In genomic region chr5:32314658-32315057, GRCh38 we compare ENCODE assay signal across 13 cellular contexts. TPM values are rescaled to one million over a fixed set of nuclear protein-coding genes. Genes with fewer than 3 reads are reported as not detected.
DNase-seq lines count a peak whose midpoint lies in the region; ATAC-seq and TF ChIP-seq lines count a peak whose summit lies in the region.
"Had no signal": no experiment of that assay in that cellular context is flagged by ENCODE, and none has a peak within 500 bp of the region (broad histone marks: within the 10 kb centered on the region; RNA-seq: fewer than 3 reads in every experiment).

No MANE protein-coding gene starts in this region.

- H3K4me1 ChIP-seq in esophagus muscularis mucosa: peaks cover 23 to 32% (median 30%) of the 10 kb centered on the region in 4 donors

- no peak for TF ChIP-seq CTCF in activated CD8-positive, alpha-beta T cell treated with anti-CD3 and anti-CD28 coated beads for 36 hours (IDR thresholded peaks at IDR 0.05)
- no peak for TF ChIP-seq CTCF in esophagus muscularis mucosa (IDR thresholded peaks at IDR 0.05)

- H3K36me3 ChIP-seq in esophagus muscularis mucosa: no peaks in the 10 kb centered on the region
- H3K36me3 ChIP-seq: gastrocnemius medialis, upper lobe of left lung had no signal

- POLR2A ChIA-PET in activated CD8-positive, alpha-beta T cell treated with anti-CD3 and anti-CD28 coated beads for 36 hours (lab: Charles Lee): interaction anchor here (1.0 to 1.4 kb wide), 2 partner anchors 10 to 141 kb away, joined by 3 to 4 read pairs; partner anchors contain the start of gene GOLPH3

- H3K4me3 ChIP-seq in esophagus muscularis mucosa: no peak overlapping the region
- H3K4me3 ChIP-seq: gastrocnemius medialis, upper lobe of left lung had no signal

- H3K36me3 Mint-ChIP-seq in activated naive CD4-positive, alpha-beta T cell treated with anti-CD3 and anti-CD28 coated beads for 36 hours (ENCODE audit: low read depth): no peaks in the 10 kb centered on the region
- H3K36me3 Mint-ChIP-seq in activated CD8-positive, alpha-beta T cell treated with anti-CD3 and anti-CD28 coated beads for 36 hours (ENCODE audit: low read depth): peaks cover 7% of the 10 kb centered on the region
- H3K36me3 Mint-ChIP-seq in stimulated activated effector memory CD8-positive, alpha-beta T cell treated with anti-CD3 and anti-CD28 coated beads, Interleukin-12 subunit alpha, Interleukin-12 subunit beta, amount 100 ng/mL, for 72 hours: peaks cover 12% of the 10 kb centered on the region

- intact Hi-C loops in activated naive CD4-positive, alpha-beta T cell treated with anti-CD3 and anti-CD28 coated beads for 36 hours (cut with micrococcal nuclease): loop anchor here (5.0 kb wide), 1 partner anchor 82 kb away; no protein-coding TSS in a partner anchor
- intact Hi-C loops in activated CD8-positive, alpha-beta T cell treated with anti-CD3 and anti-CD28 coated beads for 36 hours (cut with micrococcal nuclease): loop anchor here (10.0 kb wide), 1 partner anchor 270 kb away; the partner anchor contains the start of gene SUB1
- intact Hi-C loops in esophagus muscularis mucosa (cut with DNase I): loop anchor here (5.0 to 10.0 kb wide), 3 partner anchors 82 to 220 kb away; partner anchors contain the start of gene GOLPH3

- CTCF ChIA-PET in activated naive CD4-positive, alpha-beta T cell treated with anti-CD3 and anti-CD28 coated beads for 36 hours (lab: Charles Lee): no interaction called here
- CTCF ChIA-PET in activated CD8-positive, alpha-beta T cell treated with anti-CD3 and anti-CD28 coated beads for 36 hours (lab: Charles Lee): interaction anchor here (1.1 kb wide), 1 partner anchor 82 kb away, joined by 3 read pairs; no protein-coding TSS in a partner anchor

- 85% methylated on average over 5 of the region's 5 CpGs for whole genome bisulfite sequencing in esophagus muscularis mucosa

- no peak for DNase-seq in activated naive CD4-positive, alpha-beta T cell treated with anti-CD3 and anti-CD28 coated beads for 36 hours
- DNase-seq in activated naive CD4-positive, alpha-beta T cell (lab: John Stamatoyannopoulos, UW): no peak
- DNase-seq in activated CD8-positive, alpha-beta T cell treated with anti-CD3 and anti-CD28 coated beads for 36 hours: no peak
- DNase-seq in esophagus muscularis mucosa (ENCODE audit: extremely low spot score) (peak; percentile 66), NCI-H510A treated with DMSO at 0.1 percent for 48 hours (lab: John Stamatoyannopoulos, UW) (no peak), mesenteric fat pad (ENCODE audit: low spot score) (no peak)
- no peak for DNase-seq in stimulated activated effector memory CD8-positive, alpha-beta T cell treated with anti-CD3 and anti-CD28 coated beads, Interleukin-12 subunit alpha, Interleukin-12 subunit beta, amount 100 ng/mL, for 72 hours (ENCODE audit: low spot score in 2 of 2)
- DNase-seq: DMS153, gastrocnemius medialis, NCI-H187, NCI-H524, upper lobe of left lung had no signal

- no peak overlapping the region for H3K27ac ChIP-seq in esophagus muscularis mucosa (replicated peaks in 1 of 4)
- H3K27ac ChIP-seq: gastrocnemius medialis had no signal

- no peak for ATAC-seq in activated CD8-positive, alpha-beta T cell treated with anti-CD3 and anti-CD28 coated beads for 36 hours
- no peak for ATAC-seq in stimulated activated effector memory CD8-positive, alpha-beta T cell treated with anti-CD3 and anti-CD28 coated beads, Interleukin-12 subunit alpha, Interleukin-12 subunit beta, amount 100 ng/mL, for 72 hours
- ATAC-seq in HG02840 (IDR thresholded peaks at IDR 0.05; ENCODE audit: low FRiP score, unreplicated experiment): no peak
- ATAC-seq: gastrocnemius medialis had no signal

- no peaks in the 10 kb centered on the region for H3K27me3 ChIP-seq in esophagus muscularis mucosa
- H3K27me3 ChIP-seq: gastrocnemius medialis, upper lobe of left lung had no signal

- no peaks in the 10 kb centered on the region for H3K27me3 Mint-ChIP-seq in activated naive CD4-positive, alpha-beta T cell treated with anti-CD3 and anti-CD28 coated beads for 36 hours (ENCODE audit: low read depth)
- H3K27me3 Mint-ChIP-seq in activated CD8-positive, alpha-beta T cell treated with anti-CD3 and anti-CD28 coated beads for 36 hours: no peaks in the 10 kb centered on the region

- H3K4me1 Mint-ChIP-seq in activated naive CD4-positive, alpha-beta T cell treated with anti-CD3 and anti-CD28 coated beads for 36 hours (ENCODE audit: low read depth): peaks cover 15% of the 10 kb centered on the region
- peaks cover 21% of the 10 kb centered on the region for H3K4me1 Mint-ChIP-seq in activated CD8-positive, alpha-beta T cell treated with anti-CD3 and anti-CD28 coated beads for 36 hours (ENCODE audit: low read depth)
- peaks cover 27% of the 10 kb centered on the region for H3K4me1 Mint-ChIP-seq in stimulated activated effector memory CD8-positive, alpha-beta T cell treated with anti-CD3 and anti-CD28 coated beads, Interleukin-12 subunit alpha, Interleukin-12 subunit beta, amount 100 ng/mL, for 72 hours

- no peaks in the 10 kb centered on the region for H3K9me3 Mint-ChIP-seq in activated naive CD4-positive, alpha-beta T cell treated with anti-CD3 and anti-CD28 coated beads for 36 hours
- no peaks in the 10 kb centered on the region for H3K9me3 Mint-ChIP-seq in activated CD8-positive, alpha-beta T cell treated with anti-CD3 and anti-CD28 coated beads for 36 hours
- H3K9me3 Mint-ChIP-seq in stimulated activated effector memory CD8-positive, alpha-beta T cell treated with anti-CD3 and anti-CD28 coated beads, Interleukin-12 subunit alpha, Interleukin-12 subunit beta, amount 100 ng/mL, for 72 hours: no peaks in the 10 kb centered on the region

- H3K9me3 ChIP-seq in esophagus muscularis mucosa: no peaks in the 10 kb centered on the region
- H3K9me3 ChIP-seq: gastrocnemius medialis, upper lobe of left lung had no signal

- no peak overlapping the region for H3K27ac Mint-ChIP-seq in activated naive CD4-positive, alpha-beta T cell treated with anti-CD3 and anti-CD28 coated beads for 36 hours
- no peak overlapping the region for H3K27ac Mint-ChIP-seq in activated CD8-positive, alpha-beta T cell treated with anti-CD3 and anti-CD28 coated beads for 36 hours
- H3K27ac Mint-ChIP-seq in stimulated activated effector memory CD8-positive, alpha-beta T cell treated with anti-CD3 and anti-CD28 coated beads, Interleukin-12 subunit alpha, Interleukin-12 subunit beta, amount 100 ng/mL, for 72 hours: no peak overlapping the region

- TF ChIP-seq EP300 in esophagus muscularis mucosa (IDR thresholded peaks at IDR 0.05): no peak

- H3K4me3 Mint-ChIP-seq in activated naive CD4-positive, alpha-beta T cell treated with anti-CD3 and anti-CD28 coated beads for 36 hours: peak overlapping the region; percentile 51
- peak overlapping the region; percentile 92 for H3K4me3 Mint-ChIP-seq in activated CD8-positive, alpha-beta T cell treated with anti-CD3 and anti-CD28 coated beads for 36 hours
- peak overlapping the region; percentile 77 for H3K4me3 Mint-ChIP-seq in stimulated activated effector memory CD8-positive, alpha-beta T cell treated with anti-CD3 and anti-CD28 coated beads, Interleukin-12 subunit alpha, Interleukin-12 subunit beta, amount 100 ng/mL, for 72 hours

- no peak for TF ChIP-seq POLR2A in esophagus muscularis mucosa (IDR thresholded peaks at IDR 0.05; ENCODE audit: low read depth)

RNA-seq across cellular contexts. Expression of gene MTMR12, which starts 1.9 kb away (rescaled TPM):
- total RNA-seq in activated naive CD4-positive, alpha-beta T cell treated with anti-CD3 and anti-CD28 coated beads for 36 hours: 10 to 100 TPM; 14.1 to 16.0 TPM
- 10 to 100 TPM; 19.7 to 19.9 TPM for total RNA-seq in activated CD8-positive, alpha-beta T cell treated with anti-CD3 and anti-CD28 coated beads for 36 hours
- 10 to 100 TPM; 49.9 to 94.0 (median 63.8) TPM for total RNA-seq in esophagus muscularis mucosa
- total RNA-seq in mesenteric fat pad: 95.1 TPM
